In genomic region chr13:25708268-25708667, GRCh38 we compare ENCODE assay signal across 20 cellular contexts.
DNase-seq lines count a peak whose midpoint lies in the region; ATAC-seq and TF ChIP-seq lines count a peak whose summit lies in the region.
"Had no signal": no experiment of that assay in that cellular context is flagged by ENCODE, and none has a peak within 500 bp of the region (broad histone marks: within the 10 kb centered on the region; RNA-seq: fewer than 3 reads in every experiment).

No MANE protein-coding gene starts in this region.

- H3K27me3 Mint-ChIP-seq in chondrocyte (ENCODE audit: low read depth) (no peaks in the 10 kb centered on the region), osteocyte (ENCODE audit: unreplicated experiment) (no peaks in the 10 kb centered on the region)
- H3K27me3 Mint-ChIP-seq in activated T-cell treated with anti-CD3 and anti-CD28 coated beads, Interleukin-2, amount 50 U/mL, for 24 hours, result no peaks in the 10 kb centered on the region
- no peaks in the 10 kb centered on the region for H3K27me3 Mint-ChIP-seq in activated naive CD4-positive, alpha-beta T cell treated with anti-CD3 and anti-CD28 coated beads for 36 hours (ENCODE audit: low read depth)
- H3K27me3 Mint-ChIP-seq: CD4-positive, CD25-positive, alpha-beta regulatory T cell had no signal

- H3K4me1 Mint-ChIP-seq in chondrocyte (ENCODE audit: low read depth), result peaks cover 60% of the 10 kb centered on the region
- H3K4me1 Mint-ChIP-seq in osteocyte (ENCODE audit: unreplicated experiment), result peaks cover 41% of the 10 kb centered on the region
- H3K4me1 Mint-ChIP-seq in activated T-cell treated with anti-CD3 and anti-CD28 coated beads, Interleukin-2, amount 50 U/mL, for 24 hours (ENCODE audit: low read depth), result no peaks in the 10 kb centered on the region
- H3K4me1 Mint-ChIP-seq in activated naive CD4-positive, alpha-beta T cell treated with anti-CD3 and anti-CD28 coated beads for 36 hours (ENCODE audit: low read depth), result no peaks in the 10 kb centered on the region
- H3K4me1 Mint-ChIP-seq: CD4-positive, CD25-positive, alpha-beta regulatory T cell had no signal

- H3K36me3 Mint-ChIP-seq in chondrocyte (ENCODE audit: low read depth), result no peaks in the 10 kb centered on the region
- H3K36me3 Mint-ChIP-seq in osteocyte (ENCODE audit: unreplicated experiment), result no peaks in the 10 kb centered on the region
- H3K36me3 Mint-ChIP-seq in activated T-cell treated with anti-CD3 and anti-CD28 coated beads, Interleukin-2, amount 50 U/mL, for 24 hours (ENCODE audit: low read depth), result no peaks in the 10 kb centered on the region
- H3K36me3 Mint-ChIP-seq in activated naive CD4-positive, alpha-beta T cell treated with anti-CD3 and anti-CD28 coated beads for 36 hours (ENCODE audit: low read depth), result no peaks in the 10 kb centered on the region
- H3K36me3 Mint-ChIP-seq: CD4-positive, CD25-positive, alpha-beta regulatory T cell; CD8-positive, alpha-beta T cell had no signal

- no peaks in the 10 kb centered on the region for H3K36me3 ChIP-seq in BLaER1
- H3K36me3 ChIP-seq in KMS-11 (ENCODE audit: insufficient read depth), result no peaks in the 10 kb centered on the region
- H3K36me3 ChIP-seq: BE2C, HAP-1 had no signal

- H3K4me3 Mint-ChIP-seq in chondrocyte (ENCODE audit: unreplicated experiment) (no peak overlapping the region), osteocyte (ENCODE audit: unreplicated experiment) (no peak overlapping the region)
- H3K4me3 Mint-ChIP-seq in activated T-cell treated with anti-CD3 and anti-CD28 coated beads, Interleukin-2, amount 50 U/mL, for 24 hours, result no peak overlapping the region
- no peak overlapping the region for H3K4me3 Mint-ChIP-seq in activated naive CD4-positive, alpha-beta T cell treated with anti-CD3 and anti-CD28 coated beads for 36 hours
- H3K4me3 Mint-ChIP-seq: CD4-positive, CD25-positive, alpha-beta regulatory T cell; CD8-positive, alpha-beta T cell had no signal

- no peak overlapping the region for H3K9ac ChIP-seq in BLaER1
- H3K9ac ChIP-seq in KMS-11, result peak overlapping the region; percentile 30; the same call in 1 of the 2 replicates

- peak overlapping the region; percentile 46; the same call in 1 of the 2 replicates for H2AFZ ChIP-seq in KMS-11 (ENCODE audit: low read depth)

- DNase-seq in chondrocyte (ENCODE audit: low spot score), result no peak
- DNase-seq in osteocyte (ENCODE audit: extremely low spot score, unreplicated experiment), result no peak
- no peak for DNase-seq in activated T-cell treated with anti-CD3 and anti-CD28 coated beads, Interleukin-2, amount 50 U/mL, for 24 hours
- DNase-seq in left ventricle myocardium superior, result no peak
- no peak for DNase-seq in glomerular visceral epithelial cell (ENCODE audit: extremely low spot score)
- DNase-seq in activated naive CD4-positive, alpha-beta T cell treated with anti-CD3 and anti-CD28 coated beads for 36 hours, result no peak
- DNase-seq: ACHN; AML-193; BE2C; CD4-positive, CD25-positive, alpha-beta regulatory T cell; CD8-positive, alpha-beta T cell; DMS153; DND-41; GOT3 had no signal

- H3K9me3 Mint-ChIP-seq in chondrocyte (ENCODE audit: low read depth) (no peaks in the 10 kb centered on the region), osteocyte (ENCODE audit: unreplicated experiment) (no peaks in the 10 kb centered on the region)
- no peaks in the 10 kb centered on the region for H3K9me3 Mint-ChIP-seq in activated T-cell treated with anti-CD3 and anti-CD28 coated beads, Interleukin-2, amount 50 U/mL, for 24 hours
- H3K9me3 Mint-ChIP-seq in activated naive CD4-positive, alpha-beta T cell treated with anti-CD3 and anti-CD28 coated beads for 36 hours, result no peaks in the 10 kb centered on the region
- H3K9me3 Mint-ChIP-seq: CD4-positive, CD25-positive, alpha-beta regulatory T cell; CD8-positive, alpha-beta T cell had no signal

- H3K4me3 ChIP-seq in BLaER1 (no peak overlapping the region), KMS-11 (IDR thresholded peaks at IDR 0.05; ENCODE audit: insufficient read depth, low read depth, low read length) (no peak overlapping the region)
- H3K4me3 ChIP-seq: HAP-1 had no signal

- H3K27ac Mint-ChIP-seq in chondrocyte (ENCODE audit: unreplicated experiment) (peak overlapping the region; percentile 17), osteocyte (ENCODE audit: unreplicated experiment) (peak overlapping the region; percentile 51)
- H3K27ac Mint-ChIP-seq in activated T-cell treated with anti-CD3 and anti-CD28 coated beads, Interleukin-2, amount 50 U/mL, for 24 hours, result no peak overlapping the region
- H3K27ac Mint-ChIP-seq in activated naive CD4-positive, alpha-beta T cell treated with anti-CD3 and anti-CD28 coated beads for 36 hours, result no peak overlapping the region
- H3K27ac Mint-ChIP-seq: CD4-positive, CD25-positive, alpha-beta regulatory T cell; CD8-positive, alpha-beta T cell had no signal

- H3K9me3 ChIP-seq in BLaER1, result no peaks in the 10 kb centered on the region
- H3K9me3 ChIP-seq: BE2C, Caco-2, HAP-1 had no signal

- intact Hi-C loops in left ventricle myocardium superior (cut with micrococcal nuclease), result no loop called here
- intact Hi-C loops in activated naive CD4-positive, alpha-beta T cell treated with anti-CD3 and anti-CD28 coated beads for 36 hours (cut with micrococcal nuclease), result no loop called here

- no peak overlapping the region for H3K27ac ChIP-seq in BLaER1
- H3K27ac ChIP-seq in KMS-11, result peak overlapping the region; percentile 75
- H3K27ac ChIP-seq: 22Rv1, C4-2B had no signal

- H4K20me1 ChIP-seq in BLaER1 (no peaks in the 10 kb centered on the region), KMS-11 (ENCODE audit: insufficient read depth) (no peaks in the 10 kb centered on the region)

- no peaks in the 10 kb centered on the region for H3K79me2 ChIP-seq in KMS-11 (ENCODE audit: insufficient read depth, low read depth)

- CTCF ChIA-PET in activated naive CD4-positive, alpha-beta T cell treated with anti-CD3 and anti-CD28 coated beads for 36 hours (lab: Charles Lee), result interaction anchor here (0.7 to 1.0 kb wide), 2 partner anchors 14 to 134 kb away, joined by 3 read pairs; no protein-coding TSS in a partner anchor

- peak overlapping the region; percentile 17 for H3K4me2 ChIP-seq in BLaER1
- peak overlapping the region; percentile 58 for H3K4me2 ChIP-seq in KMS-11

- H3K27me3 ChIP-seq in BLaER1, result no peaks in the 10 kb centered on the region
- no peaks in the 10 kb centered on the region for H3K27me3 ChIP-seq in KMS-11 (ENCODE audit: insufficient read depth, low read depth)
- H3K27me3 ChIP-seq: BE2C had no signal

- ATAC-seq in left ventricle myocardium superior, result no peak
- ATAC-seq: CD8-positive, alpha-beta T cell had no signal

- H3K4me1 ChIP-seq in BLaER1, result peaks cover 11% of the 10 kb centered on the region
- H3K4me1 ChIP-seq in KMS-11 (ENCODE audit: low read depth, poor library complexity, severe bottlenecking), result peaks cover 84% of the 10 kb centered on the region
- H3K4me1 ChIP-seq: BE2C had no signal

- TF ChIP-seq CTCF in KMS-11 (conservative IDR thresholded peaks at IDR 0.05; ENCODE audit: low read depth, low read length) (no peak), chondrocyte (IDR thresholded peaks at IDR 0.05) (no peak), osteocyte (IDR thresholded peaks at IDR 0.05) (no peak)

Comparison
In these comparisons a context has a peak if more than half of its experiments do, and no peak if none do; other contexts are left out.
1. H3K27ac Mint-ChIP-seq: peak in chondrocyte (single experiment) and osteocyte (single experiment); none in activated T-cell treated with anti-CD3 and anti-CD28 coated beads, Interleukin-2, amount 50 U/mL, for 24 hours (single experiment) and activated naive CD4-positive, alpha-beta T cell treated with anti-CD3 and anti-CD28 coated beads for 36 hours (single experiment).